2 cellular contexts compared by ENCODE assay signal in the genomic region with DNA sequence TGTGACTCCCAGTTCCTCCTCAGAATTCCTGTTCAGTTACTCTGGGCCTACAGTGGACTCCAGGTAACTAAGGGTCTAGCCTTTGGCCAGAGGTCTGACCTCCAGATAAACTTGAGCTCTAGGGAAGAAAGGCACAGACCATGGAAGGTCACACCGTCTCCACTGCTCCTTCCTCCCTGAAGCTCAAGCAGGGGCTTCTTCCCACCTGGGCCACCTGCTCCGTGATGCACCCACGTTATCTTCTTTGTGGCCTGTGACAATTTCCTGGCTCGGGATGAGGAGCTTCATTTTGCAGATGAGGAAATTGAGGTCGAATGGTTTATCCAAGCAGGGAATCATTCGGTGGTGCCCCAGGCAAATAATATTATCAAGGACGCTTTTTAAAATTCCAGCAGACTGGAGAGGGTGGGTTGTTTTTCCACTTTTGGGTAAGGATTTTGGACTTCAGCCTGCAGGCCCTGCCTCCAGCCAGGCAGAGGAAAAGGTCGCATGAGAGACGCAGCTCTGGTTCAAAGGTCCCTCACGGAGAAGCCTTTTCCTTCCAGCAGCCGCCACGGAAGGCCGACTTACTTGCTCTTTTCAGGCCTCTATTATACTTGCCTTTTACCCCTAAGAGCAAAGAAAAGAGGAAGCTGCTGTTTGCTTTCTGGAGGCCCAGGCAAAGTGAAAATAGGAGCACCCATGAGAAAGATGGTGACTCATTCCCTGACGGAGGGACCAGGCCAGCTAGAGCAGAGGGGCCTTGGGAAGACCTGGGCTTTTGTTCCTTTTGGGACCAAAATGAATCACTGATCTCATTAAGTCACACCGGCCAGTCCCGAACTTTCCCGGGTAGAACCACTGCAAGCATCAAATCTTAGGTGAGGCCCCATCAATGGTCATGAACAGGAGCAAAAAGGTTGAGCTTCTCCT.
A peak's percentile ranks its signal among the peaks of the same experiment; 100 is the strongest.
TF ChIP-seq lines count a peak whose summit lies in the region.

No MANE protein-coding gene starts in this region.

TF ChIP-seq in IMR-90, 13 proteins besides CTCF, POLR2A, EP300 and RAD21:
- TF ChIP-seq FOS (IDR thresholded peaks at IDR 0.05; ENCODE audit: low read depth, low read length) = peak; percentile 60
- TF ChIP-seq, protein P1, sequence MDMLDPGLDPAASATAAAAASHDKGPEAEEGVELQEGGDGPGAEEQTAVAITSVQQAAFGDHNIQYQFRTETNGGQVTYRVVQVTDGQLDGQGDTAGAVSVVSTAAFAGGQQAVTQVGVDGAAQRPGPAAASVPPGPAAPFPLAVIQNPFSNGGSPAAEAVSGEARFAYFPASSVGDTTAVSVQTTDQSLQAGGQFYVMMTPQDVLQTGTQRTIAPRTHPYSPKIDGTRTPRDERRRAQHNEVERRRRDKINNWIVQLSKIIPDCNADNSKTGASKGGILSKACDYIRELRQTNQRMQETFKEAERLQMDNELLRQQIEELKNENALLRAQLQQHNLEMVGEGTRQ (IDR thresholded peaks at IDR 0.05; ENCODE audit: low read depth, low read length) = no peak

TF ChIP-seq in K562, 482 proteins besides CTCF, POLR2A, EP300 and RAD21 (continues in another document):
- TF ChIP-seq NR2C2 (CRISPR knock-in tag; IDR thresholded peaks at IDR 0.05) (no peak), NR2C2 (tag; IDR thresholded peaks at IDR 0.05) (peak; percentile 53; the same call in 1 of the 2 replicates), LEF1 (IDR thresholded peaks at IDR 0.05) (peak; percentile 35; the same call in 1 of the 2 replicates), ZNF583 (CRISPR knock-in tag; IDR thresholded peaks at IDR 0.05) (0 out of 2 replicates have a peak, but pooled peaks have one; percentile 43), ZNF76 (CRISPR knock-in tag; IDR thresholded peaks at IDR 0.05; ENCODE audit: borderline replicate concordance) (no peak), ZNF584 (CRISPR knock-in tag; IDR thresholded peaks at IDR 0.05; ENCODE audit: low read depth) (0 out of 2 replicates have a peak, but pooled peaks have one; percentile 18), CXXC5 (CRISPR knock-in tag; IDR thresholded peaks at IDR 0.05) (0 out of 2 replicates have a peak, but pooled peaks have one; percentile 9), RHOXF2B (CRISPR knock-in tag; conservative IDR thresholded peaks at IDR 0.05) (no peak), C11orf30 (IDR thresholded peaks at IDR 0.05; ENCODE audit: low read depth) (0 out of 2 replicates have a peak, but pooled peaks have one; percentile 8), RBBP5 (IDR thresholded peaks at IDR 0.05; ENCODE audit: borderline replicate concordance, insufficient read depth, low read length, poor library complexity, severe bottlenecking) (peak; percentile 33), JUNB (CRISPR knock-in tag; conservative IDR thresholded peaks at IDR 0.05) (peak; percentile 60), FOSL1 (tag; conservative IDR thresholded peaks at IDR 0.05) (peak; percentile 89), ZKSCAN8 (CRISPR knock-in tag; IDR thresholded peaks at IDR 0.05) (0 out of 2 replicates have a peak, but pooled peaks have one; percentile 29), CBX5 (IDR thresholded peaks at IDR 0.05; ENCODE audit: borderline replicate concordance, low read depth) (0 out of 2 replicates have a peak, but pooled peaks have one; percentile 61), L3MBTL2 (IDR thresholded peaks at IDR 0.05) (peak; percentile 48; the same call in 1 of the 2 replicates), RCOR1 (IDR thresholded peaks at IDR 0.05; ENCODE audit: borderline replicate concordance in 1 of 2, low read depth in 2 of 2, low read length in 2 of 2) (no peak), ETV6 (IDR thresholded peaks at IDR 0.05; ENCODE audit: borderline replicate concordance in 1 of 2, low read depth in 2 of 2, low read length in 1 of 2) (peak in 1 of 2 experiments; percentile 18; a peak in 1 of 4 replicates), ETV6 (CRISPR knock-in tag; IDR thresholded peaks at IDR 0.05; ENCODE audit: borderline replicate concordance) (no peak), MAZ (CRISPR knock-in tag; conservative IDR thresholded peaks at IDR 0.05 in 1 of 2, IDR thresholded peaks at IDR 0.05 in 1 of 2) (no peak; a peak in 1 of 4 replicates), FOXA3 (CRISPR knock-in tag; conservative IDR thresholded peaks at IDR 0.05 in 1 of 2, IDR thresholded peaks at IDR 0.05 in 1 of 2) (0 out of 4 replicates have a peak, but pooled peaks of 1 of the 2 experiments have one; percentile 18), JUN (IDR thresholded peaks at IDR 0.05; ENCODE audit: borderline replicate concordance, low read depth, low read length) (peak; percentile 79), JUN (CRISPR knock-in tag; IDR thresholded peaks at IDR 0.05; ENCODE audit: borderline replicate concordance) (no peak), TRIM28 (IDR thresholded peaks at IDR 0.05) (peak; percentile 33; the same call in 1 of the 2 replicates), JUND (IDR thresholded peaks at IDR 0.05; ENCODE audit: borderline replicate concordance, low read depth, low read length) (peak; percentile 92), JUND (tag; IDR thresholded peaks at IDR 0.05; ENCODE audit: borderline replicate concordance, low read depth, low read length) (peak; percentile 89; the same call in 2 of the 3 replicates), SMARCC2 (IDR thresholded peaks at IDR 0.05; ENCODE audit: low read depth) (peak; percentile 56; the same call in 1 of the 2 replicates), NFE2 (IDR thresholded peaks at IDR 0.05; ENCODE audit: low read depth) (peak; percentile 60; the same call in 1 of the 2 replicates), PYGO2 (tag; IDR thresholded peaks at IDR 0.05) (no peak), NFRKB (IDR thresholded peaks at IDR 0.05; ENCODE audit: low read depth) (no peak), FOXK2 (conservative IDR thresholded peaks at IDR 0.05 in 1 of 2, IDR thresholded peaks at IDR 0.05 in 1 of 2; ENCODE audit: low read depth in 2 of 2) (0 out of 4 replicates have a peak, but pooled peaks of 1 of the 2 experiments have one; percentile 13), SPI1 (IDR thresholded peaks at IDR 0.05; ENCODE audit: borderline replicate concordance, low read depth, low read length) (peak; percentile 86), FOS (IDR thresholded peaks at IDR 0.05; ENCODE audit: extremely low read depth, insufficient read length) (peak; percentile 16), SMARCE1 (IDR thresholded peaks at IDR 0.05) (peak; percentile 85; the same call in 1 of the 2 replicates), ATF7 (IDR thresholded peaks at IDR 0.05) (peak; percentile 53)
- TF ChIP-seq, protein P2, sequence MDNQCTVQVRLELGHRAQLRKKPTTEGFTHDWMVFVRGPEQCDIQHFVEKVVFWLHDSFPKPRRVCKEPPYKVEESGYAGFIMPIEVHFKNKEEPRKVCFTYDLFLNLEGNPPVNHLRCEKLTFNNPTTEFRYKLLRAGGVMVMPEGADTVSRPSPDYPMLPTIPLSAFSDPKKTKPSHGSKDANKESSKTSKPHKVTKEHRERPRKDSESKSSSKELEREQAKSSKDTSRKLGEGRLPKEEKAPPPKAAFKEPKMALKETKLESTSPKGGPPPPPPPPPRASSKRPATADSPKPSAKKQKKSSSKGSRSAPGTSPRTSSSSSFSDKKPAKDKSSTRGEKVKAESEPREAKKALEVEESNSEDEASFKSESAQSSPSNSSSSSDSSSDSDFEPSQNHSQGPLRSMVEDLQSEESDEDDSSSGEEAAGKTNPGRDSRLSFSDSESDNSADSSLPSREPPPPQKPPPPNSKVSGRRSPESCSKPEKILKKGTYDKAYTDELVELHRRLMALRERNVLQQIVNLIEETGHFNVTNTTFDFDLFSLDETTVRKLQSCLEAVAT (IDR thresholded peaks at IDR 0.05) = peak in 1 of 2 experiments; percentile 64; a peak in 1 of 4 replicates
- TF ChIP-seq, protein P3, sequence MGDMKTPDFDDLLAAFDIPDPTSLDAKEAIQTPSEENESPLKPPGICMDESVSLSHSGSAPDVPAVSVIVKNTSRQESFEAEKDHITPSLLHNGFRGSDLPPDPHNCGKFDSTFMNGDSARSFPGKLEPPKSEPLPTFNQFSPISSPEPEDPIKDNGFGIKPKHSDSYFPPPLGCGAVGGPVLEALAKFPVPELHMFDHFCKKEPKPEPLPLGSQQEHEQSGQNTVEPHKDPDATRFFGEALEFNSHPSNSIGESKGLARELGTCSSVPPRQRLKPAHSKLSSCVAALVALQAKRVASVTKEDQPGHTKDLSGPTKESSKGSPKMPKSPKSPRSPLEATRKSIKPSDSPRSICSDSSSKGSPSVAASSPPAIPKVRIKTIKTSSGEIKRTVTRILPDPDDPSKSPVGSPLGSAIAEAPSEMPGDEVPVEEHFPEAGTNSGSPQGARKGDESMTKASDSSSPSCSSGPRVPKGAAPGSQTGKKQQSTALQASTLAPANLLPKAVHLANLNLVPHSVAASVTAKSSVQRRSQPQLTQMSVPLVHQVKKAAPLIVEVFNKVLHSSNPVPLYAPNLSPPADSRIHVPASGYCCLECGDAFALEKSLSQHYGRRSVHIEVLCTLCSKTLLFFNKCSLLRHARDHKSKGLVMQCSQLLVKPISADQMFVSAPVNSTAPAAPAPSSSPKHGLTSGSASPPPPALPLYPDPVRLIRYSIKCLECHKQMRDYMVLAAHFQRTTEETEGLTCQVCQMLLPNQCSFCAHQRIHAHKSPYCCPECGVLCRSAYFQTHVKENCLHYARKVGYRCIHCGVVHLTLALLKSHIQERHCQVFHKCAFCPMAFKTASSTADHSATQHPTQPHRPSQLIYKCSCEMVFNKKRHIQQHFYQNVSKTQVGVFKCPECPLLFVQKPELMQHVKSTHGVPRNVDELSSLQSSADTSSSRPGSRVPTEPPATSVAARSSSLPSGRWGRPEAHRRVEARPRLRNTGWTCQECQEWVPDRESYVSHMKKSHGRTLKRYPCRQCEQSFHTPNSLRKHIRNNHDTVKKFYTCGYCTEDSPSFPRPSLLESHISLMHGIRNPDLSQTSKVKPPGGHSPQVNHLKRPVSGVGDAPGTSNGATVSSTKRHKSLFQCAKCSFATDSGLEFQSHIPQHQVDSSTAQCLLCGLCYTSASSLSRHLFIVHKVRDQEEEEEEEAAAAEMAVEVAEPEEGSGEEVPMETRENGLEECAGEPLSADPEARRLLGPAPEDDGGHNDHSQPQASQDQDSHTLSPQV (IDR thresholded peaks at IDR 0.05) = peak; percentile 73; the same call in 1 of the 2 replicates
- TF ChIP-seq, protein P4, sequence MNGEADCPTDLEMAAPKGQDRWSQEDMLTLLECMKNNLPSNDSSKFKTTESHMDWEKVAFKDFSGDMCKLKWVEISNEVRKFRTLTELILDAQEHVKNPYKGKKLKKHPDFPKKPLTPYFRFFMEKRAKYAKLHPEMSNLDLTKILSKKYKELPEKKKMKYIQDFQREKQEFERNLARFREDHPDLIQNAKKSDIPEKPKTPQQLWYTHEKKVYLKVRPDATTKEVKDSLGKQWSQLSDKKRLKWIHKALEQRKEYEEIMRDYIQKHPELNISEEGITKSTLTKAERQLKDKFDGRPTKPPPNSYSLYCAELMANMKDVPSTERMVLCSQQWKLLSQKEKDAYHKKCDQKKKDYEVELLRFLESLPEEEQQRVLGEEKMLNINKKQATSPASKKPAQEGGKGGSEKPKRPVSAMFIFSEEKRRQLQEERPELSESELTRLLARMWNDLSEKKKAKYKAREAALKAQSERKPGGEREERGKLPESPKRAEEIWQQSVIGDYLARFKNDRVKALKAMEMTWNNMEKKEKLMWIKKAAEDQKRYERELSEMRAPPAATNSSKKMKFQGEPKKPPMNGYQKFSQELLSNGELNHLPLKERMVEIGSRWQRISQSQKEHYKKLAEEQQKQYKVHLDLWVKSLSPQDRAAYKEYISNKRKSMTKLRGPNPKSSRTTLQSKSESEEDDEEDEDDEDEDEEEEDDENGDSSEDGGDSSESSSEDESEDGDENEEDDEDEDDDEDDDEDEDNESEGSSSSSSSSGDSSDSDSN (IDR thresholded peaks at IDR 0.05; ENCODE audit: borderline replicate concordance in 1 of 2, low read depth in 2 of 2, low read length in 2 of 2) = no peak
- TF ChIP-seq, protein P5, sequence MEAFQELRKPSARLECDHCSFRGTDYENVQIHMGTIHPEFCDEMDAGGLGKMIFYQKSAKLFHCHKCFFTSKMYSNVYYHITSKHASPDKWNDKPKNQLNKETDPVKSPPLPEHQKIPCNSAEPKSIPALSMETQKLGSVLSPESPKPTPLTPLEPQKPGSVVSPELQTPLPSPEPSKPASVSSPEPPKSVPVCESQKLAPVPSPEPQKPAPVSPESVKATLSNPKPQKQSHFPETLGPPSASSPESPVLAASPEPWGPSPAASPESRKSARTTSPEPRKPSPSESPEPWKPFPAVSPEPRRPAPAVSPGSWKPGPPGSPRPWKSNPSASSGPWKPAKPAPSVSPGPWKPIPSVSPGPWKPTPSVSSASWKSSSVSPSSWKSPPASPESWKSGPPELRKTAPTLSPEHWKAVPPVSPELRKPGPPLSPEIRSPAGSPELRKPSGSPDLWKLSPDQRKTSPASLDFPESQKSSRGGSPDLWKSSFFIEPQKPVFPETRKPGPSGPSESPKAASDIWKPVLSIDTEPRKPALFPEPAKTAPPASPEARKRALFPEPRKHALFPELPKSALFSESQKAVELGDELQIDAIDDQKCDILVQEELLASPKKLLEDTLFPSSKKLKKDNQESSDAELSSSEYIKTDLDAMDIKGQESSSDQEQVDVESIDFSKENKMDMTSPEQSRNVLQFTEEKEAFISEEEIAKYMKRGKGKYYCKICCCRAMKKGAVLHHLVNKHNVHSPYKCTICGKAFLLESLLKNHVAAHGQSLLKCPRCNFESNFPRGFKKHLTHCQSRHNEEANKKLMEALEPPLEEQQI (IDR thresholded peaks at IDR 0.05) = no peak
- TF ChIP-seq, protein P6, sequence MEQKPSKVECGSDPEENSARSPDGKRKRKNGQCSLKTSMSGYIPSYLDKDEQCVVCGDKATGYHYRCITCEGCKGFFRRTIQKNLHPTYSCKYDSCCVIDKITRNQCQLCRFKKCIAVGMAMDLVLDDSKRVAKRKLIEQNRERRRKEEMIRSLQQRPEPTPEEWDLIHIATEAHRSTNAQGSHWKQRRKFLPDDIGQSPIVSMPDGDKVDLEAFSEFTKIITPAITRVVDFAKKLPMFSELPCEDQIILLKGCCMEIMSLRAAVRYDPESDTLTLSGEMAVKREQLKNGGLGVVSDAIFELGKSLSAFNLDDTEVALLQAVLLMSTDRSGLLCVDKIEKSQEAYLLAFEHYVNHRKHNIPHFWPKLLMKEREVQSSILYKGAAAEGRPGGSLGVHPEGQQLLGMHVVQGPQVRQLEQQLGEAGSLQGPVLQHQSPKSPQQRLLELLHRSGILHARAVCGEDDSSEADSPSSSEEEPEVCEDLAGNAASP (IDR thresholded peaks at IDR 0.05) = no peak
- TF ChIP-seq, protein P7, sequence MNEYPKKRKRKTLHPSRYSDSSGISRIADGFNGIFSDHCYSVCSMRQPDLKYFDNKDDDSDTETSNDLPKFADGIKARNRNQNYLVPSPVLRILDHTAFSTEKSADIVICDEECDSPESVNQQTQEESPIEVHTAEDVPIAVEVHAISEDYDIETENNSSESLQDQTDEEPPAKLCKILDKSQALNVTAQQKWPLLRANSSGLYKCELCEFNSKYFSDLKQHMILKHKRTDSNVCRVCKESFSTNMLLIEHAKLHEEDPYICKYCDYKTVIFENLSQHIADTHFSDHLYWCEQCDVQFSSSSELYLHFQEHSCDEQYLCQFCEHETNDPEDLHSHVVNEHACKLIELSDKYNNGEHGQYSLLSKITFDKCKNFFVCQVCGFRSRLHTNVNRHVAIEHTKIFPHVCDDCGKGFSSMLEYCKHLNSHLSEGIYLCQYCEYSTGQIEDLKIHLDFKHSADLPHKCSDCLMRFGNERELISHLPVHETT (CRISPR knock-in tag; conservative IDR thresholded peaks at IDR 0.05 in 1 of 2, IDR thresholded peaks at IDR 0.05 in 1 of 2) = peak in 1 of 2 experiments; percentile 52; a peak in 1 of 4 replicates
- TF ChIP-seq, protein P8, sequence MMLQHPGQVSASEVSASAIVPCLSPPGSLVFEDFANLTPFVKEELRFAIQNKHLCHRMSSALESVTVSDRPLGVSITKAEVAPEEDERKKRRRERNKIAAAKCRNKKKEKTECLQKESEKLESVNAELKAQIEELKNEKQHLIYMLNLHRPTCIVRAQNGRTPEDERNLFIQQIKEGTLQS (IDR thresholded peaks at IDR 0.05) = peak; percentile 90
- TF ChIP-seq, protein P8 (CRISPR knock-in tag; conservative IDR thresholded peaks at IDR 0.05) = no peak; the same call in 1 of the 2 replicates
